18 cellular contexts compared by ENCODE assay signal in the genomic region with DNA sequence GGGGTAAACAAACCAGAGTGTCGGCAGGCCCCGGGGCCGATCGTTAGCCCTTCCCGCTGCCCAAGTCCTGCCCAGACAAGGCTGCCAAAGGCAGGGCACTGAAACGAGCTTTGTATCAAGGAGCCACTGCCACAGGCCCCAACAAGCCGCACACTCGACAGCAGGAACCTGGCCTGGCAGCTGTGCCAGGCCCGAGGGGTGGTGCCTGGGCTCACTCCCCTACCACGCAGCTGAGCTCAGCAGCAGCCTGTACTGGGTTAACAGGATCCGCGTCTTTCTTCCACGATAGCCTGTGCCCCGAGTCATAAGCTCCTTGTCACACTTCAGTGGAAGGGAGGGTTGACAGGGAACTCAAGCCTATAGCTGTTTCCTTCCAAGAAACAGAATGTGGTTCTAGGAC.
DNase-seq lines count a peak whose midpoint lies in the region; TF ChIP-seq lines count a peak whose summit lies in the region.
"Had no signal": no experiment of that assay in that cellular context is flagged by ENCODE, and none has a peak within 500 bp of the region (broad histone marks: within the 10 kb centered on the region; RNA-seq: fewer than 3 reads in every experiment).

No MANE protein-coding gene starts in this region.

- TF ChIP-seq CTCF in HEK293 (tag by site-specific recombination; IDR thresholded peaks at IDR 0.05) (no peak), stomach (IDR thresholded peaks at IDR 0.05) (no peak)

- intact Hi-C loops in stomach (cut with DNase I; ENCODE audit: low total_unique reads), result no loop called here
- intact Hi-C loops in head of caudate nucleus (cut with DNase I), result no loop called here

- H3K27me3 ChIP-seq in stomach, result no peaks in the 10 kb centered on the region
- H3K27me3 ChIP-seq: colonic mucosa, gastroesophageal sphincter, left lung, spleen had no signal

- H3K27ac ChIP-seq in HEK293 (ENCODE audit: extremely low read depth, low read depth, low read length) (0 out of 2 replicates have a peak overlapping the region, but pooled peaks have one; percentile 4), epithelial cell of prostate (peak overlapping the region; percentile 72), stomach (peak overlapping the region; percentile 52 to 93 (median 89))
- H3K27ac ChIP-seq: colonic mucosa had no signal

- DNase-seq in NCI-H1694 treated with DMSO at 0.1 percent for 48 hours (lab: John Stamatoyannopoulos, UW) (peak; percentile 60), epithelial cell of prostate (ENCODE audit: low read depth, low spot score) (peak; percentile 52), stomach (peak; percentile 63), SHP77 treated with DMSO at 0.1 percent for 48 hours (lab: John Stamatoyannopoulos, UW) (no peak), SK-N-DZ (ENCODE audit: low spot score) (no peak), head of caudate nucleus (no peak)
- DNase-seq: activated CD4-positive, CD25-positive, alpha-beta regulatory T cell treated with anti-CD3 and anti-CD28 coated beads, Interleukin-2, amount 50 U/mL, for 72 hours; activated CD8-positive, alpha-beta memory T cell treated with anti-CD3 and anti-CD28 coated beads for 24 hours; colonic mucosa; NCI-H1417; NK-92 treated with Interleukin-12 subunit alpha and Interleukin-12 subunit beta, amount 100 ng/mL, for 24 hours; spleen; substantia nigra; T1000 had no signal

- WGBS in stomach, 5 donors, result 38 to 56% (median 40%) methylated on average over 5 to 14 of the region's 14 CpGs

- H3K36me3 ChIP-seq in HEK293 (ENCODE audit: control insufficient read depth in 2 of 2, insufficient read depth in 1 of 2, low read length in 2 of 2) (peaks cover 0 to 59% of the 10 kb centered on the region in 2 experiments; a peak in 2 of 3 replicates), stomach (peaks cover 14 to 65% (median 60%) of the 10 kb centered on the region in 4 donors)

- CTCF ChIA-PET in HEK293 (lab: Yijun Ruan, JAX), result interaction anchor here (0.8 kb wide), 1 partner anchor 95 kb away, joined by 3 read pairs; a partner anchor contains a TSS

- TF ChIP-seq POLR2A in stomach (IDR thresholded peaks at IDR 0.05), result no peak

- H3K4me3 ChIP-seq in HEK293 (ENCODE audit: low read depth, low read length) (no peak overlapping the region), stomach (no peak overlapping the region)
- H3K4me3 ChIP-seq: colonic mucosa, gastroesophageal sphincter, GM23338, left lung, spleen had no signal

- H3K9me3 ChIP-seq in HEK293 (ENCODE audit: control insufficient read depth, insufficient read depth, low read depth, low read length) (no peaks in the 10 kb centered on the region), stomach (no peaks in the 10 kb centered on the region)
- H3K9me3 ChIP-seq: colonic mucosa, gastroesophageal sphincter, left lung, spleen had no signal

- no peak for TF ChIP-seq EP300 in stomach (IDR thresholded peaks at IDR 0.05)

- POLR2A ChIA-PET in HEK293 (lab: Yijun Ruan, JAX), result interaction anchor here (0.6 kb wide), 1 partner anchor 46 kb away, joined by 4 read pairs; no protein-coding TSS in a partner anchor

- peaks cover 9% of the 10 kb centered on the region for H3K4me1 ChIP-seq in HEK293 (ENCODE audit: control insufficient read depth, insufficient read depth, low read length)
- peaks cover 62 to 85% (median 82%) of the 10 kb centered on the region in 4 donors for H3K4me1 ChIP-seq in stomach

TF ChIP-seq in HEK293, 187 proteins besides CTCF, POLR2A, EP300 and RAD21 (continues in another document):
- TF ChIP-seq SCRT1 (tag by site-specific recombination; IDR thresholded peaks at IDR 0.05; ENCODE audit: borderline replicate concordance) (no peak), KLF7 (tag by site-specific recombination; IDR thresholded peaks at IDR 0.05; ENCODE audit: borderline replicate concordance) (no peak), ZNF473 (tag by site-specific recombination; IDR thresholded peaks at IDR 0.05) (no peak), ZNF175 (tag by site-specific recombination; IDR thresholded peaks at IDR 0.05) (no peak), TCF7L2 (IDR thresholded peaks at IDR 0.05; ENCODE audit: borderline replicate concordance, low read depth, low read length) (no peak), ZNF140 (tag by site-specific recombination; IDR thresholded peaks at IDR 0.05) (no peak), KLF1 (tag by site-specific recombination; IDR thresholded peaks at IDR 0.05) (no peak)
- TF ChIP-seq, protein P1, sequence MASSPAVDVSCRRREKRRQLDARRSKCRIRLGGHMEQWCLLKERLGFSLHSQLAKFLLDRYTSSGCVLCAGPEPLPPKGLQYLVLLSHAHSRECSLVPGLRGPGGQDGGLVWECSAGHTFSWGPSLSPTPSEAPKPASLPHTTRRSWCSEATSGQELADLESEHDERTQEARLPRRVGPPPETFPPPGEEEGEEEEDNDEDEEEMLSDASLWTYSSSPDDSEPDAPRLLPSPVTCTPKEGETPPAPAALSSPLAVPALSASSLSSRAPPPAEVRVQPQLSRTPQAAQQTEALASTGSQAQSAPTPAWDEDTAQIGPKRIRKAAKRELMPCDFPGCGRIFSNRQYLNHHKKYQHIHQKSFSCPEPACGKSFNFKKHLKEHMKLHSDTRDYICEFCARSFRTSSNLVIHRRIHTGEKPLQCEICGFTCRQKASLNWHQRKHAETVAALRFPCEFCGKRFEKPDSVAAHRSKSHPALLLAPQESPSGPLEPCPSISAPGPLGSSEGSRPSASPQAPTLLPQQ (tag by site-specific recombination; IDR thresholded peaks at IDR 0.05), result no peak
- TF ChIP-seq, protein P2, sequence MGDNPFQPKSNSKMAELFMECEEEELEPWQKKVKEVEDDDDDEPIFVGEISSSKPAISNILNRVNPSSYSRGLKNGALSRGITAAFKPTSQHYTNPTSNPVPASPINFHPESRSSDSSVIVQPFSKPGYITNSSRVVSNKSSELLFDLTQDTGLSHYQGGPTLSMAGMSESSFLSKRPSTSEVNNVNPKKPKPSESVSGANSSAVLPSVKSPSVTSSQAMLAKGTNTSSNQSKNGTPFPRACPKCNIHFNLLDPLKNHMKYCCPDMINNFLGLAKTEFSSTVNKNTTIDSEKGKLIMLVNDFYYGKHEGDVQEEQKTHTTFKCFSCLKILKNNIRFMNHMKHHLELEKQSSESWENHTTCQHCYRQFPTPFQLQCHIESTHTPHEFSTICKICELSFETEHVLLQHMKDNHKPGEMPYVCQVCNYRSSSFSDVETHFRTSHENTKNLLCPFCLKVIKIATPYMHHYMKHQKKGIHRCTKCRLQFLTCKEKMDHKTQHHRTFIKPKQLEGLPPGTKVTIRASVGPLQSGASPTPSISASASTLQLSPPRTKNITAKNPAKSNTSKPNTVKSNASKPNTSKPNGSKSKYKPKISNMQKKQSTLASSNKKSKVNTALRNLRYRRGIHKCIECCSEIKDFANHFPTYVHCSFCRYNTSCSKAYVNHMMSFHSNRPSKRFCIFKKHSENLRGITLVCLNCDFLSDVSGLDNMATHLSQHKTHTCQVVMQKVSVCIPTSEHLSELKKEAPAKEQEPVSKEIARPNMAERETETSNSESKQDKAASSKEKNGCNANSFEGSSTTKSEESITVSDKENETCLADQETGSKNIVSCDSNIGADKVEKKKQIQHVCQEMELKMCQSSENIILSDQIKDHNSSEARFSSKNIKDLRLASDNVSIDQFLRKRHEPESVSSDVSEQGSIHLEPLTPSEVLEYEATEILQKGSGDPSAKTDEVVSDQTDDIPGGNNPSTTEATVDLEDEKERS (tag by site-specific recombination; IDR thresholded peaks at IDR 0.05), result no peak
- TF ChIP-seq, protein P3, sequence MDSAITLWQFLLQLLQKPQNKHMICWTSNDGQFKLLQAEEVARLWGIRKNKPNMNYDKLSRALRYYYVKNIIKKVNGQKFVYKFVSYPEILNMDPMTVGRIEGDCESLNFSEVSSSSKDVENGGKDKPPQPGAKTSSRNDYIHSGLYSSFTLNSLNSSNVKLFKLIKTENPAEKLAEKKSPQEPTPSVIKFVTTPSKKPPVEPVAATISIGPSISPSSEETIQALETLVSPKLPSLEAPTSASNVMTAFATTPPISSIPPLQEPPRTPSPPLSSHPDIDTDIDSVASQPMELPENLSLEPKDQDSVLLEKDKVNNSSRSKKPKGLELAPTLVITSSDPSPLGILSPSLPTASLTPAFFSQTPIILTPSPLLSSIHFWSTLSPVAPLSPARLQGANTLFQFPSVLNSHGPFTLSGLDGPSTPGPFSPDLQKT (IDR thresholded peaks at IDR 0.05; ENCODE audit: borderline replicate concordance, low read depth, low read length), result no peak
- TF ChIP-seq, protein P4, sequence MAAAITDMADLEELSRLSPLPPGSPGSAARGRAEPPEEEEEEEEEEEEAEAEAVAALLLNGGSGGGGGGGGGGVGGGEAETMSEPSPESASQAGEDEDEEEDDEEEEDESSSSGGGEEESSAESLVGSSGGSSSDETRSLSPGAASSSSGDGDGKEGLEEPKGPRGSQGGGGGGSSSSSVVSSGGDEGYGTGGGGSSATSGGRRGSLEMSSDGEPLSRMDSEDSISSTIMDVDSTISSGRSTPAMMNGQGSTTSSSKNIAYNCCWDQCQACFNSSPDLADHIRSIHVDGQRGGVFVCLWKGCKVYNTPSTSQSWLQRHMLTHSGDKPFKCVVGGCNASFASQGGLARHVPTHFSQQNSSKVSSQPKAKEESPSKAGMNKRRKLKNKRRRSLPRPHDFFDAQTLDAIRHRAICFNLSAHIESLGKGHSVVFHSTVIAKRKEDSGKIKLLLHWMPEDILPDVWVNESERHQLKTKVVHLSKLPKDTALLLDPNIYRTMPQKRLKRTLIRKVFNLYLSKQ (tag by site-specific recombination; IDR thresholded peaks at IDR 0.05; ENCODE audit: borderline replicate concordance), result no peak
- TF ChIP-seq, protein P5, sequence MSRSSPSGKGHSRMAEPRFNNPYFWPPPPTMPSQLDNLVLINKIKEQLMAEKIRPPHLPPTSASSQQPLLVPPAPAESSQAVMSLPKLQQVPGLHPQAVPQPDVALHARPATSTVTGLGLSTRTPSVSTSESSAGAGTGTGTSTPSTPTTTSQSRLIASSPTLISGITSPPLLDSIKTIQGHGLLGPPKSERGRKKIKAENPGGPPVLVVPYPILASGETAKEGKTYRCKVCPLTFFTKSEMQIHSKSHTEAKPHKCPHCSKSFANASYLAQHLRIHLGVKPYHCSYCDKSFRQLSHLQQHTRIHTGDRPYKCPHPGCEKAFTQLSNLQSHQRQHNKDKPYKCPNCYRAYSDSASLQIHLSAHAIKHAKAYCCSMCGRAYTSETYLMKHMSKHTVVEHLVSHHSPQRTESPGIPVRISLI (tag by site-specific recombination; IDR thresholded peaks at IDR 0.05), result no peak

Comparison
In these comparisons a context has a peak if more than half of its experiments do, and no peak if none do; other contexts are left out.
1. H3K27ac ChIP-seq: peak in every context shown above with its lines; median percentile 89 in stomach; 72 in epithelial cell of prostate; 4 in HEK293.
2. DNase-seq: peak in NCI-H1694 treated with DMSO at 0.1 percent for 48 hours (single experiment), epithelial cell of prostate (single experiment) and stomach (single experiment); none in SHP77 treated with DMSO at 0.1 percent for 48 hours (single experiment), SK-N-DZ (single experiment) and head of caudate nucleus (0 of 42).